In the genomic region with DNA sequence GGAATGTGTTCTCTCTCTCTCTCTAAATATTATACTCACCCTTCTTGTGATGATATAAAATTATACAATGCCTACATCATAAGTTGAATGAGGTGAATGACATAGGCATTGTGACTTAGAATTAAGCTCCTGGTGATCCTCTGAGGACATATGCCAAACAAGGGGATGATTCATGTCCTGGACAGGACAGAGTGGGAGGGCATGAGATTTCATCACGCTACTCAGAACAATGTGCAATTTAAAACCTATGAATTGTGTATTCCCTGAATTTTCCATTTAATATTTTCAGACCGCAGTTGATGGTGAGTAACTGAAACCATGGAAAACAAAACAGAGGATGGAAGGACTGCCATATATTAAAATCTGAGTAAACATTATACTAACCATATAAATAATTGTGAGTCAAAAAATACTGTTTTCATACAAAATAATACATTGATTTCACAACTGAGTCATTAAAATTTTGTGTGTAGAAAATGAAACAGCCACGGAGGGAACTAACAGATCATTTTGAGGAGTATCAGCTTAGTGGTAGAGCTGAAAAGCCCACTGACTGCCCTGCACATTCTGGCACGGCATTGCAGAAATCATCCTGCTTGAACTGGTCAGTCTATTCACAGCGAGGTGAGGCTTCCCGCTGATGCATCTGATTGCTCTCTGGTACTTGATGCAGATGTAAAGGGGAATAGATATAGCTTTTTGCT, we compare ENCODE assay signal across 1 cellular context.
TF ChIP-seq lines count a peak whose summit lies in the region.

No MANE protein-coding gene starts in this region.

TF ChIP-seq in WTC11, 78 proteins besides CTCF, POLR2A, EP300 and RAD21 (continued from another document):
- TF ChIP-seq, protein P1, sequence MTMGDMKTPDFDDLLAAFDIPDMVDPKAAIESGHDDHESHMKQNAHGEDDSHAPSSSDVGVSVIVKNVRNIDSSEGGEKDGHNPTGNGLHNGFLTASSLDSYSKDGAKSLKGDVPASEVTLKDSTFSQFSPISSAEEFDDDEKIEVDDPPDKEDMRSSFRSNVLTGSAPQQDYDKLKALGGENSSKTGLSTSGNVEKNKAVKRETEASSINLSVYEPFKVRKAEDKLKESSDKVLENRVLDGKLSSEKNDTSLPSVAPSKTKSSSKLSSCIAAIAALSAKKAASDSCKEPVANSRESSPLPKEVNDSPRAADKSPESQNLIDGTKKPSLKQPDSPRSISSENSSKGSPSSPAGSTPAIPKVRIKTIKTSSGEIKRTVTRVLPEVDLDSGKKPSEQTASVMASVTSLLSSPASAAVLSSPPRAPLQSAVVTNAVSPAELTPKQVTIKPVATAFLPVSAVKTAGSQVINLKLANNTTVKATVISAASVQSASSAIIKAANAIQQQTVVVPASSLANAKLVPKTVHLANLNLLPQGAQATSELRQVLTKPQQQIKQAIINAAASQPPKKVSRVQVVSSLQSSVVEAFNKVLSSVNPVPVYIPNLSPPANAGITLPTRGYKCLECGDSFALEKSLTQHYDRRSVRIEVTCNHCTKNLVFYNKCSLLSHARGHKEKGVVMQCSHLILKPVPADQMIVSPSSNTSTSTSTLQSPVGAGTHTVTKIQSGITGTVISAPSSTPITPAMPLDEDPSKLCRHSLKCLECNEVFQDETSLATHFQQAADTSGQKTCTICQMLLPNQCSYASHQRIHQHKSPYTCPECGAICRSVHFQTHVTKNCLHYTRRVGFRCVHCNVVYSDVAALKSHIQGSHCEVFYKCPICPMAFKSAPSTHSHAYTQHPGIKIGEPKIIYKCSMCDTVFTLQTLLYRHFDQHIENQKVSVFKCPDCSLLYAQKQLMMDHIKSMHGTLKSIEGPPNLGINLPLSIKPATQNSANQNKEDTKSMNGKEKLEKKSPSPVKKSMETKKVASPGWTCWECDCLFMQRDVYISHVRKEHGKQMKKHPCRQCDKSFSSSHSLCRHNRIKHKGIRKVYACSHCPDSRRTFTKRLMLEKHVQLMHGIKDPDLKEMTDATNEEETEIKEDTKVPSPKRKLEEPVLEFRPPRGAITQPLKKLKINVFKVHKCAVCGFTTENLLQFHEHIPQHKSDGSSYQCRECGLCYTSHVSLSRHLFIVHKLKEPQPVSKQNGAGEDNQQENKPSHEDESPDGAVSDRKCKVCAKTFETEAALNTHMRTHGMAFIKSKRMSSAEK (CRISPR knock-in tag; IDR thresholded peaks at IDR 0.05; ENCODE audit: borderline replicate concordance) = no peak
- TF ChIP-seq TEAD1 (CRISPR knock-in tag; IDR thresholded peaks at IDR 0.05) = no peak
- TF ChIP-seq ESRRA (CRISPR knock-in tag; IDR thresholded peaks at IDR 0.05; ENCODE audit: borderline replicate concordance) = no peak
- TF ChIP-seq NFE2L1 (CRISPR knock-in tag; IDR thresholded peaks at IDR 0.05) = no peak
